In the genomic region with DNA sequence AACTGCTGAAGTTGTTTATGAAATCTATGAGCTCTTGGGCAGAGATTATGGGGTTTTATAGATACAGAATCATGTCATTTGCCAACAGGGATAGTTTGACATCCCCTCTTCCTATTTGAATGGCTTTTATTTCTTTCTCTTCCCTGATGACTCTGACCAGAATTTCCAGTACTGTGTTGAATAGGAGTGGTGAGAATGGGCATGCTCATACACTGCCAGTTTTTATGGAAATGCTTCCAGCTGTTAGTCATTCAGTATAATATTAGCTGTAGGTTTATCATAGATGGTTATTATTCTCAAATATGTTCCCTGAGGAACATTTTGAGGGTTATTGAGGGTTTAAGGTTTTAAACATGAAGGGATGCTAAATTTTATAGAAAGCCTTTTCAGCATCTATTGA, we compare ENCODE assay signal across 20 cellular contexts.
"Had no signal": no experiment of that assay in that cellular context is flagged by ENCODE, and none has a peak within 500 bp of the region (broad histone marks: within the 10 kb centered on the region; RNA-seq: fewer than 3 reads in every experiment).

No MANE protein-coding gene starts in this region.

- H3K4me1 ChIP-seq: colonic mucosa, esophagus muscularis mucosa, gastrocnemius medialis, heart right ventricle, left lung, lower lobe of right lung had no signal

- DNase-seq: colonic mucosa; cortex of kidney; effector CD8-positive, alpha-beta T cell; effector memory CD8-positive, alpha-beta T cell; endodermal cell; erythroblast; foreskin melanocyte; gastrocnemius medialis; glutamatergic neuron; head of caudate nucleus; heart right ventricle; hippocampal formation; left cardiac atrium; left lung; left ventricle myocardium superior; lower lobe of right lung; mesendoderm; midbrain; naive thymus-derived CD4-positive, alpha-beta T cell had no signal

- H3K27me3 ChIP-seq: colonic mucosa, esophagus muscularis mucosa, gastrocnemius medialis had no signal

- H3K27ac ChIP-seq: colonic mucosa, esophagus muscularis mucosa, gastrocnemius medialis, heart right ventricle, left lung, lower lobe of right lung had no signal

- H3K36me3 ChIP-seq: colonic mucosa, esophagus muscularis mucosa, gastrocnemius medialis, heart right ventricle, left lung, lower lobe of right lung had no signal

- ATAC-seq: effector memory CD8-positive, alpha-beta T cell; gastrocnemius medialis; heart right ventricle; left cardiac atrium; left lung; left ventricle myocardium superior; lower lobe of right lung; naive thymus-derived CD4-positive, alpha-beta T cell had no signal

- H3K9me3 ChIP-seq: colonic mucosa, esophagus muscularis mucosa, gastrocnemius medialis, heart right ventricle, left lung, lower lobe of right lung had no signal

- H3K4me3 ChIP-seq: colonic mucosa, esophagus muscularis mucosa, gastrocnemius medialis, heart right ventricle, left lung, lower lobe of right lung had no signal
